In genomic region chr9:94265626-94266416, GRCh38 we compare ENCODE assay signal across 8 cellular contexts. TPM values are rescaled to one million over a fixed set of nuclear protein-coding genes. Genes with fewer than 3 reads are reported as not detected.
DNase-seq lines count a peak whose midpoint lies in the region; ATAC-seq, FAIRE-seq and TF ChIP-seq lines count a peak whose summit lies in the region.
"Not testable (repeated sequence)": the region's sequence is repeated elsewhere in the genome, so short reads cannot be mapped to it uniquely, and the experiment has no call there.

No MANE protein-coding gene starts in this region.

- not testable (repeated sequence) for H3K27ac Mint-ChIP-seq in endothelial cell (ENCODE audit: unreplicated experiment)
- H3K27ac Mint-ChIP-seq in progenitor cell of endocrine pancreas = peak overlapping the region; percentile 13

- not testable (repeated sequence) for H3K4me1 Mint-ChIP-seq in endothelial cell (ENCODE audit: unreplicated experiment); progenitor cell of endocrine pancreas (ENCODE audit: low read depth)

- not testable (repeated sequence) for H3K79me2 ChIP-seq in GM12878 (ENCODE audit: control insufficient read depth, insufficient read depth, low read length); HepG2 (ENCODE audit: insufficient read depth, low read length)

- POLR2A ChIA-PET in A549 (lab: Yijun Ruan, JAX) (interaction anchor here (0.7 kb wide), 1 partner anchor 117 kb away, joined by 3 read pairs; no protein-coding TSS in a partner anchor), GM12878 (lab: Charles Lee) (interaction anchor here (0.7 kb wide), 1 partner anchor 503 kb away, joined by 3 read pairs; no protein-coding TSS in a partner anchor)
- POLR2A ChIA-PET in HepG2 (lab: Yijun Ruan, JAX) = not testable (repeated sequence)

- in situ Hi-C loops in GM12878 (cut with MboI); HepG2 (cut with HindIII; ENCODE audit: extremely low pct_ligation_motif_present, low pct_unique_long_range_greater_than_20kb); transverse colon (cut with MboI; ENCODE audit: low pct_ligation_motif_present in 1 of 4, low pct_unique_long_range_greater_than_20kb in 1 of 4, low sequenced_read_pairs in 3 of 4): not testable (repeated sequence)

- not testable (repeated sequence) for TF ChIP-seq EP300 in A549 (IDR thresholded peaks at IDR 0.05); GM12878 (IDR thresholded peaks at IDR 0.05; ENCODE audit: borderline replicate concordance in 1 of 2, control insufficient read depth in 1 of 2, low read depth in 2 of 2, low read length in 2 of 2); HepG2 (IDR thresholded peaks at IDR 0.05; ENCODE audit: low read depth in 2 of 2, low read length in 2 of 2); HepG2 (CRISPR knock-in tag; IDR thresholded peaks at IDR 0.05; ENCODE audit: borderline replicate concordance); transverse colon (IDR thresholded peaks at IDR 0.05; ENCODE audit: low read depth)

- not testable (repeated sequence) for DNase-seq in A549 (ENCODE audit: low read depth in 1 of 2, low spot score in 1 of 2); GM19239 (ENCODE audit: insufficient read length, low spot score); GM12878 (ENCODE audit: low read depth, low spot score); endothelial cell (ENCODE audit: low spot score); progenitor cell of endocrine pancreas (ENCODE audit: low spot score, unreplicated experiment)
- DNase-seq in HepG2 (ENCODE audit: low spot score) = peak; percentile 7
- peak; percentile 42 for DNase-seq in transverse colon

- peaks cover 26% of the 10 kb centered on the region for H3K36me3 Mint-ChIP-seq in endothelial cell (ENCODE audit: low read depth, unreplicated experiment)
- H3K36me3 Mint-ChIP-seq in progenitor cell of endocrine pancreas (ENCODE audit: insufficient read depth) = peaks cover 31% of the 10 kb centered on the region

- not testable (repeated sequence) for TF ChIP-seq CTCF in A549 (IDR thresholded peaks at IDR 0.05); GM12878 (IDR thresholded peaks at IDR 0.05 in 2 of 3, conservative IDR thresholded peaks at IDR 0.05 in 1 of 3; ENCODE audit: control insufficient read depth in 2 of 3, extremely low read depth in 1 of 3, insufficient read depth in 1 of 3, low read depth in 3 of 3, low read length in 3 of 3); endothelial cell (IDR thresholded peaks at IDR 0.05; ENCODE audit: unreplicated experiment); HepG2 (CRISPR knock-in tag; IDR thresholded peaks at IDR 0.05); progenitor cell of endocrine pancreas (IDR thresholded peaks at IDR 0.05; ENCODE audit: unreplicated experiment); transverse colon (IDR thresholded peaks at IDR 0.05)

- H4K20me1 ChIP-seq in GM12878 (ENCODE audit: control insufficient read depth, insufficient read depth); HepG2 (ENCODE audit: insufficient read depth, low read length): not testable (repeated sequence)

- H3K36me3 ChIP-seq in GM12878 (ENCODE audit: control insufficient read depth in 2 of 2, insufficient read depth in 2 of 2, low read length in 1 of 2); HepG2 (replicated peaks in 1 of 2; ENCODE audit: control insufficient read depth in 1 of 2, insufficient read depth in 2 of 2, low read length in 2 of 2); transverse colon: not testable (repeated sequence)

- not testable (repeated sequence) for H3K9me3 Mint-ChIP-seq in endothelial cell (ENCODE audit: unreplicated experiment)
- H3K9me3 Mint-ChIP-seq in progenitor cell of endocrine pancreas (ENCODE audit: low read depth) = peaks cover 16% of the 10 kb centered on the region

- RAD21 ChIA-PET in GM12878 (lab: Charles Lee; ENCODE audit: unreplicated experiment) = not testable (repeated sequence)

- H2AFZ ChIP-seq in GM12878 (ENCODE audit: control insufficient read depth, low read depth, low read length); HepG2 (ENCODE audit: low read length): not testable (repeated sequence)

- peak overlapping the region; percentile 18 for H3K4me3 Mint-ChIP-seq in endothelial cell (ENCODE audit: unreplicated experiment)
- not testable (repeated sequence) for H3K4me3 Mint-ChIP-seq in progenitor cell of endocrine pancreas (ENCODE audit: low read depth)

- H3K27me3 Mint-ChIP-seq in endothelial cell (ENCODE audit: unreplicated experiment); progenitor cell of endocrine pancreas: not testable (repeated sequence)

- not testable (repeated sequence) for FAIRE-seq in A549 (lab: Jason Lieb, UNC); GM12878 (lab: Jason Lieb, UNC)
- peak; percentile 80 for FAIRE-seq in GM19239 (lab: Jason Lieb, UNC)
- FAIRE-seq in HepG2 (lab: Jason Lieb, UNC) = peak; percentile 40

- intact Hi-C loops in GM12878 (cut with micrococcal nuclease; ENCODE audit: unreplicated experiment); HepG2 (cut with micrococcal nuclease; ENCODE audit: unreplicated experiment); transverse colon (cut with DNase I; ENCODE audit: low total_unique reads): not testable (repeated sequence)

- not testable (repeated sequence) for H3K9me3 ChIP-seq in A549; GM12878 (replicated peaks; ENCODE audit: control insufficient read depth, insufficient read depth, low read length); HepG2 (ENCODE audit: low read length); transverse colon

- SMC1A ChIA-PET in GM12878 (lab: Charles Lee; ENCODE audit: uncharacterized antibody, unreplicated experiment) = not testable (repeated sequence)

- H3K9ac ChIP-seq in GM12878 (ENCODE audit: control insufficient read depth, insufficient read depth, low read length); HepG2 (ENCODE audit: insufficient read depth, low read depth, low read length): not testable (repeated sequence)

- not testable (repeated sequence) for H3K27me3 ChIP-seq in GM12878 (replicated peaks in 1 of 2; ENCODE audit: control insufficient read depth in 2 of 2, insufficient read depth in 2 of 2, low read length in 1 of 2); HepG2 (ENCODE audit: control insufficient read depth in 1 of 2, insufficient read depth in 2 of 2, low read length in 2 of 2); transverse colon

- H3K4me2 ChIP-seq in A549 (peak overlapping the region; percentile 16; the same call in 2 of the 3 replicates), HepG2 (ENCODE audit: low read depth, low read length) (peak overlapping the region; percentile 56)
- not testable (repeated sequence) for H3K4me2 ChIP-seq in GM12878 (ENCODE audit: control insufficient read depth, insufficient read depth)

- not testable (repeated sequence) for TF ChIP-seq RAD21 in A549 (conservative IDR thresholded peaks at IDR 0.05 in 1 of 2, IDR thresholded peaks at IDR 0.05 in 1 of 2); GM12878 (IDR thresholded peaks at IDR 0.05; ENCODE audit: insufficient read depth, low read depth, low read length); HepG2 (CRISPR knock-in tag; IDR thresholded peaks at IDR 0.05)

- not testable (repeated sequence) for BruUV-seq in GM12878 (replicated peaks; lab: Mats Ljungman, UMichigan); HepG2 (replicated peaks; lab: Mats Ljungman, UMichigan)

- H3K4me1 ChIP-seq in A549 = peaks cover 39% of the 10 kb centered on the region
- H3K4me1 ChIP-seq in GM12878 (ENCODE audit: control insufficient read depth, insufficient read depth, low read length) = not testable (repeated sequence)
- peaks cover 53% of the 10 kb centered on the region for H3K4me1 ChIP-seq in HepG2 (ENCODE audit: insufficient read depth, low read length)
- H3K4me1 ChIP-seq in transverse colon = peaks cover 8 to 20% (median 11%) of the 10 kb centered on the region in 4 donors

- CTCF ChIA-PET in A549 (lab: Yijun Ruan, JAX) = interaction anchor here (0.6 kb wide), 1 partner anchor 205 kb away, joined by 3 read pairs; no protein-coding TSS in a partner anchor
- CTCF ChIA-PET in GM12878 (lab: Yijun Ruan, JAX) = interaction anchor here (0.6 kb wide), 2 partner anchors 9 to 101 kb away, joined by 3 read pairs; no protein-coding TSS in a partner anchor
- CTCF ChIA-PET in HepG2 (lab: Yijun Ruan, JAX; ENCODE audit: low intra/inter-chr PET ratio, low total read pairs) = not testable (repeated sequence)

- ATAC-seq in A549 = not testable (repeated sequence)
- ATAC-seq in HG02981 (IDR thresholded peaks at IDR 0.05; ENCODE audit: unreplicated experiment) (peak; percentile 51), GM12878 (peak; percentile 65), HepG2 (peak; percentile 25; the same call in 2 of the 3 replicates)

- 61% methylated on average over 6 of the region's 6 CpGs for WGBS in A549 (ENCODE audit: missing lambda C conversion rate)
- 98% methylated on average over 6 of the region's 6 CpGs for WGBS in GM12878 (ENCODE audit: insufficient coverage, insufficient replicate concordance, low lambda C conversion rate, missing lambda C conversion rate)
- 19% methylated on average over 6 of the region's 6 CpGs for WGBS in HepG2 (ENCODE audit: low lambda C conversion rate)
- 73 to 78% methylated on average over 1 to 6 of the region's 6 CpGs for WGBS in transverse colon (ENCODE audit: low coverage in 1 of 2), 2 donors

- TF ChIP-seq POLR2A in A549 (IDR thresholded peaks at IDR 0.05; ENCODE audit: low read length); GM12878 (IDR thresholded peaks at IDR 0.05; ENCODE audit: low read depth, low read length); HepG2 (IDR thresholded peaks at IDR 0.05; ENCODE audit: insufficient read depth in 1 of 2, low read depth in 2 of 2, low read length in 2 of 2); transverse colon (IDR thresholded peaks at IDR 0.05): not testable (repeated sequence)

- not testable (repeated sequence) for H3K4me3 ChIP-seq in A549, GM12878, transverse colon
- peak overlapping the region in 1 of 3 experiments; percentile 30; a peak in 1 of 6 replicates for H3K4me3 ChIP-seq in HepG2 (replicated peaks in 1 of 3; ENCODE audit: insufficient read depth in 1 of 3, low read depth in 2 of 3, low read length in 3 of 3)

- H3K27ac ChIP-seq in A549 (0 out of 6 replicates have a peak overlapping the region, but pooled peaks of 1 of the 2 experiments have one; percentile 4), HepG2 (ENCODE audit: extremely low read length, insufficient read depth, low read length) (peak overlapping the region; percentile 54), transverse colon (peak overlapping the region in 2 of 4 donors; percentile 3 to 24)
- H3K27ac ChIP-seq in GM12878 (ENCODE audit: control insufficient read depth, insufficient read depth) = not testable (repeated sequence)

RNA-seq across cellular contexts. Expression of gene ZNF169, which starts 6.7 kb away (rescaled TPM):
- polyA plus RNA-seq in A549 (2011; rRNA removed) (9.4 and 10.5 TPM in 2 replicates), A549 (2017; fragmentation: RNase III; extraction: RNeasy Plus Mini Kit Qiagen cat#74134 plus additional on column Dnase treatment) (3.1 to 3.4 TPM (median 3.1 TPM) in 3 replicates), GM12878 (2011; rRNA removed) (15.7 and 19.0 TPM in 2 replicates), GM12878 (2014; fragmentation: Illumina TruSeq; extraction: Trizol) (8.5 and 8.8 TPM in 2 replicates), GM12878 (2014; fragmentation: Nextera tagmentation; extraction: Ambion mirVana) (1 to 10 TPM; 2.2 TPM), GM12878 (2014; rRNA removed) (9.1 and 10.0 TPM in 2 replicates), GM12878 (2016; fragmentation: Nextera tagmentation; extraction: Ambion mirVana) (1 to 10 TPM; 4.1 to 5.1 TPM), HepG2 (2011; rRNA removed) (5.9 and 6.3 TPM in 2 replicates)
- polyA plus RNA-seq in A549 (2012; cell fraction: cytosol; rRNA removed) = 2.5 and 2.9 TPM in 2 replicates
- polyA plus RNA-seq in A549 (2012; cell fraction: nucleus; rRNA removed) = 9.1 and 15.8 TPM in 2 replicates
- 13.7 and 18.1 TPM in 2 replicates for polyA minus RNA-seq in A549 (2011; rRNA and poly(A)+ RNA removed)
- 58.1 and 58.8 TPM in 2 replicates for total RNA-seq in GM12878 (2013; cell fraction: nucleolus; rRNA removed)
- total RNA-seq in GM12878 (2014; rRNA removed) (6.4 and 6.6 TPM in 2 replicates), GM12878 (2014; rRNA removed; fragmentation: Illumina TruSeq; extraction: Trizol) (5.9 and 6.3 TPM in 2 replicates), GM12878 (2021) (4.6 and 5.4 TPM in 2 replicates), endothelial cell (ENCODE audit: unreplicated experiment) (4.9 TPM), HepG2 (2016; rRNA removed; fragmentation: Illumina TruSeq; extraction: Trizol) (1.4 and 2.1 TPM in 2 replicates), progenitor cell of endocrine pancreas (9.1 and 10.6 TPM in 2 replicates), transverse colon (10 to 100 TPM in 3 of 4 donors, 1 to 10 TPM in 1; 8.6 to 67.3 (median 26.3) TPM)
- polyA plus RNA-seq in GM12878 (2011; ENCODE audit: low read depth) = 7.0 TPM
- polyA plus RNA-seq in GM12878 (2011; cell fraction: cytosol; rRNA removed) = 11.7 and 12.9 TPM in 2 replicates
- polyA plus RNA-seq in GM12878 (2011; cell fraction: nucleus; rRNA removed) = 17.0 and 20.3 TPM in 2 replicates
- polyA plus RNA-seq in GM12878 (2012) = 4.0 and 5.0 TPM in 2 replicates
- polyA minus RNA-seq in GM12878 (2011; rRNA and poly(A)+ RNA removed) = 20.7 and 21.7 TPM in 2 replicates
- 1.6 and 3.0 TPM in 2 replicates for polyA minus RNA-seq in GM12878 (2011; cell fraction: cytosol; rRNA and poly(A)+ RNA removed)
- polyA minus RNA-seq in GM12878 (2011; cell fraction: nucleus; rRNA and poly(A)+ RNA removed) = 6.5 and 14.8 TPM in 2 replicates
- total RNA-seq in HepG2 (2016; cell fraction: cytosol; rRNA removed; fragmentation: Illumina TruSeq; extraction: Trizol; ENCODE audit: low read depth) = 0.62 and 0.71 TPM in 2 replicates
- total RNA-seq in HepG2 (2016; cell fraction: insoluble cytoplasmic fraction; rRNA removed; fragmentation: Illumina TruSeq; extraction: Trizol) = 1.2 and 2.9 TPM in 2 replicates
- total RNA-seq in HepG2 (2016; cell fraction: membrane; rRNA removed; fragmentation: Illumina TruSeq; extraction: Trizol) = 1.0 and 1.5 TPM in 2 replicates
- total RNA-seq in HepG2 (2016; cell fraction: nucleus; rRNA removed; fragmentation: Illumina TruSeq; extraction: Trizol) = 6.5 and 7.0 TPM in 2 replicates
- 2.0 and 2.3 TPM in 2 replicates for polyA plus RNA-seq in HepG2 (2011; cell fraction: cytosol; rRNA removed)
- polyA plus RNA-seq in HepG2 (2011; cell fraction: nucleus; rRNA removed) = 11.9 and 13.0 TPM in 2 replicates
- 1.7 and 2.6 TPM in 2 replicates for polyA plus RNA-seq in HepG2 (2012)
- 0.14 and 0.19 TPM in 2 replicates for polyA plus RNA-seq in HepG2 (2016; cell fraction: cytosol; fragmentation: Illumina TruSeq; extraction: Trizol; ENCODE audit: low read depth)
- polyA plus RNA-seq in HepG2 (2016; cell fraction: insoluble cytoplasmic fraction; fragmentation: Illumina TruSeq; extraction: Trizol; ENCODE audit: low read depth) = 0.78 and 1.9 TPM in 2 replicates
- polyA plus RNA-seq in HepG2 (2016; cell fraction: membrane; fragmentation: Illumina TruSeq; extraction: Trizol; ENCODE audit: low read depth) = 0.31 and 0.64 TPM in 2 replicates
- polyA plus RNA-seq in HepG2 (2016; cell fraction: nucleus; fragmentation: Illumina TruSeq; extraction: Trizol; ENCODE audit: insufficient read depth, low read depth) = 7.7 and 9.3 TPM in 2 replicates
- polyA minus RNA-seq in HepG2 (2011; rRNA and poly(A)+ RNA removed; ENCODE audit: low replicate concordance) = 7.4 and 14.5 TPM in 2 replicates
- polyA minus RNA-seq in HepG2 (2011; cell fraction: cytosol; rRNA and poly(A)+ RNA removed) = 0.70 and 1.3 TPM in 2 replicates
- polyA minus RNA-seq in HepG2 (2011; cell fraction: nucleus; rRNA and poly(A)+ RNA removed) = 11.7 and 16.4 TPM in 2 replicates
